Comparison of ENCODE assay signal across 9 cellular contexts in the genomic region with DNA sequence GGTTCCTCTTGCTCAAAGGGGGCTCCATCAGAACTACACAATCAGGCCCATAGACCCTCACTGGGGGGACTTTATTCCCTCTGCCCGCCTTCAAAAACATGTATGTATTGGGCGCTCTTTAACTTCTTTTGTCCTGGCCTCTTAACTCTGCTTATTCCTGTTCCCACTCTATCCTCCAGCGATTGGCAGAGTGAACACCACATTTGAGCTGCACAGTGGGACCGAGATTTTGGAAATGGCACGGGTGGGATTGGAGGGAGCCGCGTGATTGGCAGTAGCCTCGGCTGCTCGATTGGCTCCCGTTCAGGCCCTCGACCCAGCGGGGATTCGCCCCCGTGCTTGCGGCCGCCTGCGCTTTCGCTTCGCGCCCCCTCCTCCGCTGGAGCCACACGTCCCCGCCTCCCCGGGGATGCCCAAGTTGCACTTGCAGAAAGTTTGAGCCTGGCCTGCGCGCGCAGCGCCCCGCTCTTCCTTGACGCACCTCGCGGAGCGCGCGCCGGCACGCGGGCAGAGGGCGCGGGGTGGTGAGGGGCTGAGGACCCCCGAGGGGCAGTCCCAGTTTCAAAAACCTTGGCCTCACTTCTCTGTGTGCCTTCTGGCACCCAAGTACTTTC. TPM values are rescaled to one million over a fixed set of nuclear protein-coding genes. Genes with fewer than 3 reads are reported as not detected.
DNase-seq lines count a peak whose midpoint lies in the region; ATAC-seq, FAIRE-seq and TF ChIP-seq lines count a peak whose summit lies in the region.
"Had no signal": no experiment of that assay in that cellular context is flagged by ENCODE, and none has a peak within 500 bp of the region (broad histone marks: within the 10 kb centered on the region; RNA-seq: fewer than 3 reads in every experiment).

ZIC5 (minus strand) TSS at position 192 of the 614 bp plus-strand sequence; CDS start at position 28, 164 bp downstream.

- peak within 1 kb of the TSS; percentile 12; the same call in 1 of the 2 replicates for H3K4me3 ChIP-seq in GM12864 (ENCODE audit: low read depth, low read length)

- no peak for TF ChIP-seq CTCF in 22Rv1 (IDR thresholded peaks at IDR 0.05)
- no peak for TF ChIP-seq CTCF in GM12864 (IDR thresholded peaks at IDR 0.05; ENCODE audit: low read depth, low read length, missing control alignments)
- TF ChIP-seq CTCF in GM13976 (IDR thresholded peaks at IDR 0.05; ENCODE audit: borderline replicate concordance, control extremely low read depth, extremely low read depth, insufficient read depth, missing control alignments), result no peak

- in situ Hi-C loops in GM13976 (cut with MboI; ENCODE audit: low sequenced_read_pairs, unreplicated experiment), result no loop called here

- H3K9me3 Mint-ChIP-seq in activated CD8-positive, alpha-beta T cell treated with anti-CD3 and anti-CD28 coated beads, Interleukin-2, amount 10 ng/mL, durations not matched to agents 7 days and 5 days (ENCODE audit: insufficient read depth), result peaks cover 4% of the 10 kb centered on the region

- peak within 1 kb of the TSS; percentile 39 for H3K4me3 Mint-ChIP-seq in activated CD8-positive, alpha-beta T cell treated with anti-CD3 and anti-CD28 coated beads, Interleukin-2, amount 10 ng/mL, durations not matched to agents 7 days and 5 days

- DNase-seq in GM12864 (ENCODE audit: low read depth), result no peak
- no peak for DNase-seq in activated CD8-positive, alpha-beta T cell treated with anti-CD3 and anti-CD28 coated beads, Interleukin-2, amount 10 ng/mL, durations not matched to agents 7 days and 5 days
- peak; percentile 58 for DNase-seq in islet precursor cell
- no peak for DNase-seq in stimulated activated CD4-positive, alpha-beta T cell treated with anti-CD3 and anti-CD28 coated beads, Interleukin-4, amount 100 ng/mL, for 4 hours
- DNase-seq in HTR-8/SVneo (ENCODE audit: insufficient read length, low spot score), result no peak
- no peak for DNase-seq in GM13976 (ENCODE audit: low spot score)

- FAIRE-seq in HTR-8/SVneo (lab: Jason Lieb, UNC), result no peak

- POLR2A ChIA-PET in activated CD8-positive, alpha-beta T cell treated with anti-CD3 and anti-CD28 coated beads, Interleukin-2, amount 10 ng/mL, durations not matched to agents 7 days and 5 days (lab: Charles Lee), result no interaction called here

- H3K27ac Mint-ChIP-seq in activated CD8-positive, alpha-beta T cell treated with anti-CD3 and anti-CD28 coated beads, Interleukin-2, amount 10 ng/mL, durations not matched to agents 7 days and 5 days, result peak within 1 kb of the TSS; percentile 62

- CTCF ChIA-PET in activated CD8-positive, alpha-beta T cell treated with anti-CD3 and anti-CD28 coated beads, Interleukin-2, amount 10 ng/mL, durations not matched to agents 7 days and 5 days (lab: Charles Lee), result no interaction called here

- peaks cover 13% of the 10 kb centered on the region for H3K4me1 Mint-ChIP-seq in activated CD8-positive, alpha-beta T cell treated with anti-CD3 and anti-CD28 coated beads, Interleukin-2, amount 10 ng/mL, durations not matched to agents 7 days and 5 days (ENCODE audit: low read depth)

- H3K36me3 Mint-ChIP-seq in activated CD8-positive, alpha-beta T cell treated with anti-CD3 and anti-CD28 coated beads, Interleukin-2, amount 10 ng/mL, durations not matched to agents 7 days and 5 days (ENCODE audit: low read depth), result peaks cover 13% of the 10 kb centered on the region

- peak within 1 kb of the TSS; percentile 69 for H3K27ac ChIP-seq in 22Rv1

- ATAC-seq in activated CD8-positive, alpha-beta T cell treated with anti-CD3 and anti-CD28 coated beads, Interleukin-2, amount 10 ng/mL, durations not matched to agents 7 days and 5 days, result no peak
- ATAC-seq in GM18861 (IDR thresholded peaks at IDR 0.05; ENCODE audit: unreplicated experiment), result no peak

- peaks cover 74% of the 10 kb centered on the region for H3K27me3 Mint-ChIP-seq in activated CD8-positive, alpha-beta T cell treated with anti-CD3 and anti-CD28 coated beads, Interleukin-2, amount 10 ng/mL, durations not matched to agents 7 days and 5 days (ENCODE audit: low read depth)

RNA-seq across cellular contexts. Expression of gene ZIC5, which starts in this region (rescaled TPM):
- total RNA-seq in activated CD8-positive, alpha-beta T cell treated with anti-CD3 and anti-CD28 coated beads, Interleukin-2, amount 10 ng/mL, durations not matched to agents 7 days and 5 days, result not detected
- total RNA-seq: skeletal muscle tissue had no signal
